Comparison of ENCODE assay signal across 8 cellular contexts in genomic region chr19:14432817-14433453, GRCh38. TPM values are rescaled to one million over a fixed set of nuclear protein-coding genes. Genes with fewer than 3 reads are reported as not detected.
A peak's percentile ranks its signal among the peaks of the same experiment; 100 is the strongest.
DNase-seq lines count a peak whose midpoint lies in the region; ATAC-seq and TF ChIP-seq lines count a peak whose summit lies in the region.

PKN1 (plus strand) TSS chr19:14433306; CDS start chr19:14433522, 216 bp downstream.

- no peak for TF ChIP-seq EP300 in ovary (IDR thresholded peaks at IDR 0.05)

- intact Hi-C loops in ovary (cut with DNase I), result no loop called here

- H3K4me1 Mint-ChIP-seq in activated naive CD8-positive, alpha-beta T cell (ENCODE audit: low read depth), result peaks cover 39% of the 10 kb centered on the region

- WGBS in ovary, 3 donors, result 2 to 10% (median 3%) methylated on average over 20 to 70 of the region's 70 CpGs

- H3K9me3 ChIP-seq in cardiac muscle cell (ENCODE audit: low read depth) (no peaks in the 10 kb centered on the region), ovary (no peaks in the 10 kb centered on the region)

- DNase-seq in G401 (ENCODE audit: low spot score), result peak; percentile 49
- DNase-seq in RPMI7951 (ENCODE audit: low read depth), result peak; percentile 36
- DNase-seq in cardiac muscle cell (ENCODE audit: low read depth in 1 of 2, low spot score in 1 of 2), result peak; percentile 46 to 82
- peak; percentile 53 to 79 (median 73) for DNase-seq in ovary
- no peak for DNase-seq in OCI-M2 (lab: John Stamatoyannopoulos, UW; ENCODE audit: unreplicated experiment)

- no peak within 1 kb of the TSS for H3K27ac ChIP-seq in cardiac muscle cell
- peak within 1 kb of the TSS in 1 of 2 donors; percentile 67 for H3K27ac ChIP-seq in ovary

- H3K27me3 Mint-ChIP-seq in activated naive CD8-positive, alpha-beta T cell, result no peaks in the 10 kb centered on the region

- ATAC-seq in HG02885 (IDR thresholded peaks at IDR 0.05; ENCODE audit: poor library complexity, unreplicated experiment), result peak; percentile 65
- ATAC-seq in GM19397 (IDR thresholded peaks at IDR 0.05; ENCODE audit: unreplicated experiment), result no peak

- TF ChIP-seq POLR2A in ovary (IDR thresholded peaks at IDR 0.05), result no peak

- H3K27me3 ChIP-seq in cardiac muscle cell, result no peaks in the 10 kb centered on the region
- no peaks in the 10 kb centered on the region for H3K27me3 ChIP-seq in ovary

- H3K36me3 ChIP-seq in cardiac muscle cell (no peaks in the 10 kb centered on the region), ovary (no peaks in the 10 kb centered on the region)

- peaks cover 6% of the 10 kb centered on the region for H3K4me1 ChIP-seq in cardiac muscle cell (ENCODE audit: low read depth)
- peaks cover 14% of the 10 kb centered on the region for H3K4me1 ChIP-seq in ovary (ENCODE audit: insufficient read depth)

- H3K36me3 Mint-ChIP-seq in activated naive CD8-positive, alpha-beta T cell, result no peaks in the 10 kb centered on the region

- in situ Hi-C loops in G401 (cut with HindIII; ENCODE audit: low sequenced_read_pairs), result no loop called here

- H3K27ac Mint-ChIP-seq in activated naive CD8-positive, alpha-beta T cell, result peak within 1 kb of the TSS; percentile 78

- H3K4me3 ChIP-seq in cardiac muscle cell (peak within 1 kb of the TSS; percentile 86), ovary (peak within 1 kb of the TSS; percentile 69)

- peak within 1 kb of the TSS; percentile 89 for H3K4me3 Mint-ChIP-seq in activated naive CD8-positive, alpha-beta T cell

- no peaks in the 10 kb centered on the region for H3K9me3 Mint-ChIP-seq in activated naive CD8-positive, alpha-beta T cell (ENCODE audit: low read depth)

- no peak for TF ChIP-seq CTCF in cardiac muscle cell (IDR thresholded peaks at IDR 0.05; ENCODE audit: low read depth, low read length)
- no peak for TF ChIP-seq CTCF in ovary (IDR thresholded peaks at IDR 0.05)

RNA-seq across cellular contexts. Expression of gene PKN1, which starts in this region (rescaled TPM):
- 94.8 and 98.6 TPM in 2 replicates for total RNA-seq in G401 (2014; rRNA removed; shearing (Covaris generic))
- 53.7 and 58.3 TPM in 2 replicates for total RNA-seq in RPMI7951 (2014; rRNA removed; shearing (Covaris generic))
- total RNA-seq in cardiac muscle cell (123 and 147 TPM in 2 replicates), ovary (100 to 1,000 TPM in 1 of 7 donors, 10 to 100 TPM in 6; 42.3 to 128 (median 76.6) TPM)
- polyA plus RNA-seq in cardiac muscle cell (109 and 132 TPM in 2 replicates), ovary (10 to 100 TPM; 16.6 to 53.9 TPM)
